In genomic region chr3:32440481-32441350, GRCh38 we compare ENCODE assay signal across 8 cellular contexts. TPM values are rescaled to one million over a fixed set of nuclear protein-coding genes. Genes with fewer than 3 reads are reported as not detected.
DNase-seq lines count a peak whose midpoint lies in the region; ATAC-seq and TF ChIP-seq lines count a peak whose summit lies in the region.
"Had no signal": no experiment of that assay in that cellular context is flagged by ENCODE, and none has a peak within 500 bp of the region (broad histone marks: within the 10 kb centered on the region; RNA-seq: fewer than 3 reads in every experiment).

No MANE protein-coding gene starts in this region.

- H3K9ac ChIP-seq in colonic mucosa (ENCODE audit: low read depth in 2 of 2, low read length in 2 of 2) (no peak overlapping the region), smooth muscle cell (ENCODE audit: low read depth) (no peak overlapping the region)

- H3K9me3 ChIP-seq in colonic mucosa (no peaks in the 10 kb centered on the region), smooth muscle cell (replicated peaks; ENCODE audit: low read depth) (no peaks in the 10 kb centered on the region)

- H3K4me2 ChIP-seq in smooth muscle cell = no peak overlapping the region

- H3K27ac ChIP-seq in colonic mucosa (no peak overlapping the region), smooth muscle cell (ENCODE audit: low read depth) (peak overlapping the region; percentile 27)

- intact Hi-C loops in colonic mucosa (cut with DNase I) = no loop called here

- ATAC-seq in HG03354 (IDR thresholded peaks at IDR 0.05; ENCODE audit: poor library complexity, severe bottlenecking, unreplicated experiment) (no peak), HG03196 (IDR thresholded peaks at IDR 0.05; ENCODE audit: unreplicated experiment) (no peak), GM19395 (IDR thresholded peaks at IDR 0.05; ENCODE audit: unreplicated experiment) (no peak)

- H3K79me2 ChIP-seq in smooth muscle cell (ENCODE audit: low read depth) = peaks cover 5% of the 10 kb centered on the region

- no peaks in the 10 kb centered on the region for H3K4me1 ChIP-seq in colonic mucosa
- no peaks in the 10 kb centered on the region for H3K4me1 ChIP-seq in smooth muscle cell (ENCODE audit: low read depth)

- no peaks in the 10 kb centered on the region for H4K20me1 ChIP-seq in smooth muscle cell (ENCODE audit: low read depth)

- H3K36me3 ChIP-seq in colonic mucosa (no peaks in the 10 kb centered on the region), smooth muscle cell (ENCODE audit: low read depth) (no peaks in the 10 kb centered on the region)

- H3K27me3 ChIP-seq in colonic mucosa (no peaks in the 10 kb centered on the region), smooth muscle cell (ENCODE audit: low read depth) (no peaks in the 10 kb centered on the region)

- no peak overlapping the region for H3K4me3 ChIP-seq in colonic mucosa
- no peak overlapping the region for H3K4me3 ChIP-seq in smooth muscle cell

- TF ChIP-seq CTCF in colonic mucosa (IDR thresholded peaks at IDR 0.05) (no peak), smooth muscle cell (IDR thresholded peaks at IDR 0.05; ENCODE audit: borderline replicate concordance, insufficient read depth, poor library complexity, severe bottlenecking) (no peak)

- DNase-seq in DMS79 treated with DMSO at 0.1 percent for 48 hours (lab: John Stamatoyannopoulos, UW) = peak; percentile 5
- peak; percentile 12 for DNase-seq in NCI-H2171 (lab: John Stamatoyannopoulos, UW)
- peak; percentile 11 for DNase-seq in colonic mucosa
- no peak for DNase-seq in smooth muscle cell (lab: John Stamatoyannopoulos, UW; ENCODE audit: unreplicated experiment)
- DNase-seq: retina had no signal

- no peak overlapping the region for H2AFZ ChIP-seq in smooth muscle cell (ENCODE audit: low read depth)

- 86% methylated on average over 12 of the region's 12 CpGs for WGBS in smooth muscle cell (ENCODE audit: low lambda C conversion rate)

- no peaks in the 10 kb centered on the region for H3F3A ChIP-seq in smooth muscle cell (ENCODE audit: low read depth)

RNA-seq across cellular contexts. Expression of gene CMTM7, which starts 49.1 kb away (rescaled TPM):
- total RNA-seq in colonic mucosa (1 to 10 TPM; 5.8 to 5.9 TPM), smooth muscle cell (7.2 and 23.4 TPM in 2 replicates)
- polyA plus RNA-seq in smooth muscle cell = 43.1 and 70.6 TPM in 2 replicates
